13 cellular contexts compared by ENCODE assay signal in genomic region chr17:35080536-35080935, GRCh38. TPM values are rescaled to one million over a fixed set of nuclear protein-coding genes. Genes with fewer than 3 reads are reported as not detected.
DNase-seq lines count a peak whose midpoint lies in the region; ATAC-seq, FAIRE-seq and TF ChIP-seq lines count a peak whose summit lies in the region.
"Had no signal": no experiment of that assay in that cellular context is flagged by ENCODE, and none has a peak within 500 bp of the region (broad histone marks: within the 10 kb centered on the region; RNA-seq: fewer than 3 reads in every experiment).

No MANE protein-coding gene starts in this region.

- no peaks in the 10 kb centered on the region for H3K9me3 Mint-ChIP-seq in CD4-positive, CD25-positive, alpha-beta regulatory T cell

- no TSS peak for BruUV-seq in GM12878 (replicated peaks; lab: Mats Ljungman, UMichigan)

- peak overlapping the region; percentile 27 to 84 (median 72) for H3K27ac Mint-ChIP-seq in CD4-positive, CD25-positive, alpha-beta regulatory T cell

- H3K9me3 ChIP-seq in CD4-positive, CD25-positive, alpha-beta regulatory T cell (ENCODE audit: control insufficient read depth in 2 of 2, low read length in 2 of 2): no peaks in the 10 kb centered on the region
- H3K9me3 ChIP-seq in HUES6 (ENCODE audit: control insufficient read depth, insufficient read depth, low read depth, low read length) (no peaks in the 10 kb centered on the region), GM12878 (replicated peaks; ENCODE audit: control insufficient read depth, insufficient read depth, low read length) (no peaks in the 10 kb centered on the region)
- H3K9me3 ChIP-seq: ascending aorta had no signal

- peaks cover 2% of the 10 kb centered on the region for H3K36me3 Mint-ChIP-seq in CD4-positive, CD25-positive, alpha-beta regulatory T cell

- H3K4me3 Mint-ChIP-seq in CD4-positive, CD25-positive, alpha-beta regulatory T cell: peak overlapping the region; percentile 12 to 79 (median 54)

- peak overlapping the region; percentile 75 for H3K4me3 ChIP-seq in CD4-positive, CD25-positive, alpha-beta regulatory T cell (ENCODE audit: low read depth, low read length)
- no peak overlapping the region for H3K4me3 ChIP-seq in HUES6 (ENCODE audit: low read depth, low read length)
- peak overlapping the region; percentile 31; the same call in 1 of the 2 replicates for H3K4me3 ChIP-seq in GM12878
- H3K4me3 ChIP-seq: ascending aorta had no signal

- peaks cover 78% of the 10 kb centered on the region for H3K79me2 ChIP-seq in GM12878 (ENCODE audit: control insufficient read depth, insufficient read depth, low read length)

- SMC1A ChIA-PET in GM12878 (lab: Charles Lee; ENCODE audit: uncharacterized antibody, unreplicated experiment): interaction anchor here (1.1 to 14.7 kb wide), 8 partner anchors 10 to 71 kb away, joined by 3 to 534 read pairs (median 6); partner anchors contain the start of gene RFFL

- peak; percentile 92 for FAIRE-seq in GM12878 (lab: Jason Lieb, UNC)
- FAIRE-seq in D721Med (lab: Jason Lieb, UNC): no peak

- no peak for TF ChIP-seq RAD21 in GM12878 (IDR thresholded peaks at IDR 0.05; ENCODE audit: insufficient read depth, low read depth, low read length)

- H3K9ac ChIP-seq in HUES6 (ENCODE audit: low read length) (peak overlapping the region; percentile 26), GM12878 (ENCODE audit: control insufficient read depth, insufficient read depth, low read length) (peak overlapping the region; percentile 66; the same call in 1 of the 2 replicates)

- H2AFZ ChIP-seq in GM12878 (ENCODE audit: control insufficient read depth, low read depth, low read length): no peak overlapping the region

- no peaks in the 10 kb centered on the region for H4K20me1 ChIP-seq in GM12878 (ENCODE audit: control insufficient read depth, insufficient read depth)

- no peaks in the 10 kb centered on the region for H3K27me3 Mint-ChIP-seq in CD4-positive, CD25-positive, alpha-beta regulatory T cell

- peaks cover 50 to 83% (median 65%) of the 10 kb centered on the region in 4 donors for H3K4me1 Mint-ChIP-seq in CD4-positive, CD25-positive, alpha-beta regulatory T cell

- H3K36me3 ChIP-seq in CD4-positive, CD25-positive, alpha-beta regulatory T cell (ENCODE audit: control insufficient read depth, insufficient read depth, low read length): no peaks in the 10 kb centered on the region
- H3K36me3 ChIP-seq in HUES6 (ENCODE audit: control insufficient read depth, insufficient read depth, low read length) (no peaks in the 10 kb centered on the region), GM12878 (ENCODE audit: control insufficient read depth in 2 of 2, insufficient read depth in 2 of 2, low read length in 1 of 2) (no peaks in the 10 kb centered on the region; a peak in 1 of 4 replicates)
- H3K36me3 ChIP-seq: ascending aorta had no signal

- CTCF ChIA-PET in GM12878 (lab: Yijun Ruan, JAX): interaction anchor here (1.0 to 2.4 kb wide), 4 partner anchors 10 to 37 kb away, joined by 3 to 13 read pairs (median 12); partner anchors contain the start of gene RFFL

- DNase-seq in CD4-positive, CD25-positive, alpha-beta regulatory T cell: peak in 1 of 3 donors; percentile 79
- DNase-seq in GM12878 (ENCODE audit: low read depth, low spot score): peak; percentile 80
- DNase-seq in D721Med (ENCODE audit: insufficient read length, low spot score): no peak
- DNase-seq in SHP77 treated with DMSO at 0.1 percent for 48 hours (lab: John Stamatoyannopoulos, UW): no peak

- peak overlapping the region; percentile 77 for H3K27ac ChIP-seq in CD4-positive, CD25-positive, alpha-beta regulatory T cell (ENCODE audit: insufficient read depth, low read length, poor library complexity, severe bottlenecking)
- H3K27ac ChIP-seq in HUES6 (ENCODE audit: low read depth, low read length) (peak overlapping the region; percentile 14; the same call in 1 of the 2 replicates), GM12878 (ENCODE audit: control insufficient read depth, insufficient read depth) (peak overlapping the region; percentile 83)
- H3K27ac ChIP-seq: ascending aorta had no signal

- H3K4me1 ChIP-seq in CD4-positive, CD25-positive, alpha-beta regulatory T cell (ENCODE audit: control insufficient read depth, insufficient read depth, low read length, poor library complexity, severe bottlenecking): peaks cover 78% of the 10 kb centered on the region
- H3K4me1 ChIP-seq in HUES6 (ENCODE audit: control insufficient read depth, insufficient read depth, low read length): peaks cover 37% of the 10 kb centered on the region
- peaks cover 34% of the 10 kb centered on the region for H3K4me1 ChIP-seq in GM12878 (ENCODE audit: control insufficient read depth, insufficient read depth, low read length)
- H3K4me1 ChIP-seq: ascending aorta had no signal

- WGBS in GM12878 (ENCODE audit: insufficient coverage, insufficient replicate concordance, low lambda C conversion rate, missing lambda C conversion rate): 0% methylated on average over 1 of the region's 1 CpG

- POLR2A ChIA-PET in GM12878 (lab: Charles Lee): interaction anchor here (1.3 to 7.1 kb wide), 5 partner anchors 9 to 34 kb away, joined by 3 to 102 read pairs (median 13); partner anchors contain the start of gene RFFL

- ATAC-seq in CD4-positive, CD25-positive, alpha-beta regulatory T cell (ENCODE audit: low read depth in 2 of 2): peak in 1 of 2 donors; percentile 60
- peak; percentile 55 for ATAC-seq in GM19023 (IDR thresholded peaks at IDR 0.05; ENCODE audit: unreplicated experiment)
- peak; percentile 82 for ATAC-seq in GM12878
- no peak for ATAC-seq in GM18867 (IDR thresholded peaks at IDR 0.05; ENCODE audit: unreplicated experiment)
- no peak for ATAC-seq in HG02678 (IDR thresholded peaks at IDR 0.05; ENCODE audit: unreplicated experiment)
- ATAC-seq: HCT116 had no signal

- TF ChIP-seq EP300 in GM12878 (IDR thresholded peaks at IDR 0.05; ENCODE audit: borderline replicate concordance in 1 of 2, control insufficient read depth in 1 of 2, low read depth in 2 of 2, low read length in 2 of 2): peak in 1 of 2 experiments; percentile 57; a peak in 1 of 4 replicates

- in situ Hi-C loops in GM12878 (cut with MboI): no loop called here

- RAD21 ChIA-PET in GM12878 (lab: Charles Lee; ENCODE audit: unreplicated experiment): interaction anchor here (0.8 to 17.8 kb wide), 6 partner anchors 8 to 39 kb away, joined by 3 to 452 read pairs (median 8); partner anchors contain the start of gene RFFL

- H3K4me2 ChIP-seq in GM12878 (ENCODE audit: control insufficient read depth, insufficient read depth): peak overlapping the region; percentile 73

- no peaks in the 10 kb centered on the region for H3K27me3 ChIP-seq in CD4-positive, CD25-positive, alpha-beta regulatory T cell (ENCODE audit: control insufficient read depth, insufficient read depth, low read length)
- H3K27me3 ChIP-seq in HUES6 (ENCODE audit: control insufficient read depth, insufficient read depth, low read length) (no peaks in the 10 kb centered on the region), GM12878 (replicated peaks in 1 of 2; ENCODE audit: control insufficient read depth in 2 of 2, insufficient read depth in 2 of 2, low read length in 1 of 2) (no peaks in the 10 kb centered on the region)
- H3K27me3 ChIP-seq: ascending aorta had no signal

- 0 out of 2 replicates have a peak, but pooled peaks have one; percentile 23 for TF ChIP-seq POLR2A in GM12878 (IDR thresholded peaks at IDR 0.05; ENCODE audit: low read depth, low read length)

- TF ChIP-seq CTCF in GM12878 (IDR thresholded peaks at IDR 0.05 in 2 of 3, conservative IDR thresholded peaks at IDR 0.05 in 1 of 3; ENCODE audit: control insufficient read depth in 2 of 3, extremely low read depth in 1 of 3, insufficient read depth in 1 of 3, low read depth in 3 of 3, low read length in 3 of 3) (no peak), D721Med (IDR thresholded peaks at IDR 0.05; ENCODE audit: insufficient read depth, missing control alignments) (no peak)

- intact Hi-C loops in GM12878 (cut with micrococcal nuclease; ENCODE audit: unreplicated experiment): no loop called here

RNA-seq across cellular contexts. Expression of gene RFFL, which starts 17.0 kb away (rescaled TPM):
- total RNA-seq in CD4-positive, CD25-positive, alpha-beta regulatory T cell: 118 TPM
- polyA plus RNA-seq in CD4-positive, CD25-positive, alpha-beta regulatory T cell: 100 to 1,000 TPM in 1 of 4 donors, 10 to 100 TPM in 3; 69.8 to 128 (median 79.3) TPM
- total RNA-seq in GM12878 (2013; cell fraction: nucleolus; rRNA removed): 56.2 and 57.8 TPM in 2 replicates
- total RNA-seq in GM12878 (2014; rRNA removed): 28.6 and 31.4 TPM in 2 replicates
- 25.4 and 26.1 TPM in 2 replicates for total RNA-seq in GM12878 (2014; rRNA removed; fragmentation: Illumina TruSeq; extraction: Trizol)
- 37.4 and 38.3 TPM in 2 replicates for total RNA-seq in GM12878 (2021)
- polyA plus RNA-seq in GM12878 (2011; ENCODE audit: low read depth): 10.9 TPM
- 51.1 and 56.1 TPM in 2 replicates for polyA plus RNA-seq in GM12878 (2011; rRNA removed)
- 50.7 and 60.3 TPM in 2 replicates for polyA plus RNA-seq in GM12878 (2011; cell fraction: cytosol; rRNA removed)
- 27.8 and 28.7 TPM in 2 replicates for polyA plus RNA-seq in GM12878 (2011; cell fraction: nucleus; rRNA removed)
- 18.2 and 21.3 TPM in 2 replicates for polyA plus RNA-seq in GM12878 (2012)
- 25.3 and 27.0 TPM in 2 replicates for polyA plus RNA-seq in GM12878 (2014; fragmentation: Illumina TruSeq; extraction: Trizol)
- polyA plus RNA-seq in GM12878 (2014; fragmentation: Nextera tagmentation; extraction: Ambion mirVana): 1 to 10 TPM; 4.7 to 6.7 TPM
- 24.5 and 26.4 TPM in 2 replicates for polyA plus RNA-seq in GM12878 (2014; rRNA removed)
- 10 to 100 TPM; 26.7 to 31.0 TPM for polyA plus RNA-seq in GM12878 (2016; fragmentation: Nextera tagmentation; extraction: Ambion mirVana)
- 133 and 190 TPM in 2 replicates for polyA minus RNA-seq in GM12878 (2011; rRNA and poly(A)+ RNA removed)
- polyA minus RNA-seq in GM12878 (2011; cell fraction: cytosol; rRNA and poly(A)+ RNA removed): 39.5 and 49.2 TPM in 2 replicates
- polyA minus RNA-seq in GM12878 (2011; cell fraction: nucleus; rRNA and poly(A)+ RNA removed): 14.4 and 21.6 TPM in 2 replicates

RNA-seq across cellular contexts. Expression of gene RAD51D, which starts 39.1 kb away (rescaled TPM):
- total RNA-seq in CD4-positive, CD25-positive, alpha-beta regulatory T cell: 11.7 TPM
- polyA plus RNA-seq in CD4-positive, CD25-positive, alpha-beta regulatory T cell: 10 to 100 TPM in 2 of 4 donors, 1 to 10 TPM in 2; 7.0 to 11.5 (median 10.3) TPM
- total RNA-seq in GM12878 (2013; cell fraction: nucleolus; rRNA removed): 37.0 and 41.3 TPM in 2 replicates
- 12.0 and 12.3 TPM in 2 replicates for total RNA-seq in GM12878 (2014; rRNA removed)
- 10.0 and 11.5 TPM in 2 replicates for total RNA-seq in GM12878 (2014; rRNA removed; fragmentation: Illumina TruSeq; extraction: Trizol)
- 22.1 and 26.0 TPM in 2 replicates for total RNA-seq in GM12878 (2021)
- polyA plus RNA-seq in GM12878 (2011; ENCODE audit: low read depth): 4.8 TPM
- 13.0 and 14.7 TPM in 2 replicates for polyA plus RNA-seq in GM12878 (2011; rRNA removed)
- polyA plus RNA-seq in GM12878 (2011; cell fraction: cytosol; rRNA removed): 14.6 and 17.3 TPM in 2 replicates
- 15.6 and 19.8 TPM in 2 replicates for polyA plus RNA-seq in GM12878 (2011; cell fraction: nucleus; rRNA removed)
- 8.8 and 8.9 TPM in 2 replicates for polyA plus RNA-seq in GM12878 (2012)
- 7.0 and 11.8 TPM in 2 replicates for polyA plus RNA-seq in GM12878 (2014; fragmentation: Illumina TruSeq; extraction: Trizol)
- 1 to 10 TPM; 2.6 to 4.9 TPM for polyA plus RNA-seq in GM12878 (2014; fragmentation: Nextera tagmentation; extraction: Ambion mirVana)
- 16.7 and 21.2 TPM in 2 replicates for polyA plus RNA-seq in GM12878 (2014; rRNA removed)
- 10 to 100 TPM; 24.2 to 29.3 TPM for polyA plus RNA-seq in GM12878 (2016; fragmentation: Nextera tagmentation; extraction: Ambion mirVana)
- 13.0 and 22.6 TPM in 2 replicates for polyA minus RNA-seq in GM12878 (2011; rRNA and poly(A)+ RNA removed)
- 4.2 and 4.8 TPM in 2 replicates for polyA minus RNA-seq in GM12878 (2011; cell fraction: cytosol; rRNA and poly(A)+ RNA removed)
- polyA minus RNA-seq in GM12878 (2011; cell fraction: nucleus; rRNA and poly(A)+ RNA removed): 9.3 and 21.4 TPM in 2 replicates

RNA-seq across cellular contexts. Expression of gene FNDC8, which starts 40.9 kb away (rescaled TPM):
- total RNA-seq in CD4-positive, CD25-positive, alpha-beta regulatory T cell: not detected
- polyA plus RNA-seq in CD4-positive, CD25-positive, alpha-beta regulatory T cell: not detected
- not detected in 2 replicates for total RNA-seq in GM12878 (2013; cell fraction: nucleolus; rRNA removed)
- 0.11 TPM in 1 of 2 replicates, not detected in the other for total RNA-seq in GM12878 (2014; rRNA removed)
- not detected in 2 replicates for total RNA-seq in GM12878 (2014; rRNA removed; fragmentation: Illumina TruSeq; extraction: Trizol)
- total RNA-seq in GM12878 (2021): 0.15 TPM in 1 of 2 replicates, not detected in the other
- not detected for polyA plus RNA-seq in GM12878 (2011; ENCODE audit: low read depth)
- polyA plus RNA-seq in GM12878 (2011; rRNA removed): not detected in 2 replicates
- 0.06 TPM in 1 of 2 replicates, not detected in the other for polyA plus RNA-seq in GM12878 (2011; cell fraction: cytosol; rRNA removed)
- not detected in 2 replicates for polyA plus RNA-seq in GM12878 (2011; cell fraction: nucleus; rRNA removed)
- 0.27 TPM in 1 of 2 replicates, not detected in the other for polyA plus RNA-seq in GM12878 (2012)
- not detected in 2 replicates for polyA plus RNA-seq in GM12878 (2014; fragmentation: Illumina TruSeq; extraction: Trizol)
- under 1 TPM in 1 of 2 experiments, not detected in 1; 0.06 TPM for polyA plus RNA-seq in GM12878 (2014; fragmentation: Nextera tagmentation; extraction: Ambion mirVana)
- polyA plus RNA-seq in GM12878 (2014; rRNA removed): 0.09 TPM in 1 of 2 replicates, not detected in the other
- polyA plus RNA-seq in GM12878 (2016; fragmentation: Nextera tagmentation; extraction: Ambion mirVana): not detected
- not detected in 2 replicates for polyA minus RNA-seq in GM12878 (2011; rRNA and poly(A)+ RNA removed)
- polyA minus RNA-seq in GM12878 (2011; cell fraction: cytosol; rRNA and poly(A)+ RNA removed): not detected in 2 replicates
- polyA minus RNA-seq in GM12878 (2011; cell fraction: nucleus; rRNA and poly(A)+ RNA removed): not detected in 2 replicates
- total RNA-seq: ascending aorta, glomerular endothelial cell, M059J, omental fat pad had no signal

Comparison
In these comparisons a context has a peak if more than half of its experiments do, and no peak if none do; other contexts are left out.
1. ATAC-seq: peak in GM19023 (single experiment) and GM12878 (single experiment); none in GM18867 (single experiment) and HG02678 (single experiment).
2. H3K27ac ChIP-seq: peak in every context shown above with its lines; median percentile 83 in GM12878; 77 in CD4-positive, CD25-positive, alpha-beta regulatory T cell; 14 in HUES6.